ENCODE assay signal across 9 cellular contexts in the genomic region with DNA sequence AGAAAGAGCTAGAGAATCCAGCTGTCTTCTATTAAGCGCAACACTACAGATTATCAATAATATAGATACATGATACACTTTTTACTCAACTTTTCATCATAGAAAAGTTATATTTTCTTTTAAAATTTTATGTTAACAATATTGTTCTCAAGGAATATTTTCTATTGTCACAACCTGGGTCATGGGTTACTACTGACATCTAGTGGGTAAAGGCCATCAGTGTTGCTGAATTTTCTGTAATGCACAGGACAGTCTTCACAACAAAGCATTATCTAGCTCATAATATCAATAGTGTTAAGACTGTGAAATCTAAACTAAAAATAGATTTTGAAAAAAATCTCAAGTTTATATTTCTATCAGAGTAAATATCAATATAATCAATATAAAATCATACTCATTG.
DNase-seq lines count a peak whose midpoint lies in the region; ATAC-seq and TF ChIP-seq lines count a peak whose summit lies in the region.
"Had no signal": no experiment of that assay in that cellular context is flagged by ENCODE, and none has a peak within 500 bp of the region (broad histone marks: within the 10 kb centered on the region; RNA-seq: fewer than 3 reads in every experiment).

No MANE protein-coding gene starts in this region.

- no peak overlapping the region for H3K27ac ChIP-seq in MM.1S (ENCODE audit: low read length)

- ATAC-seq in HG02885 (IDR thresholded peaks at IDR 0.05; ENCODE audit: poor library complexity, unreplicated experiment) (no peak), GM19452 (IDR thresholded peaks at IDR 0.05; ENCODE audit: unreplicated experiment) (no peak)
- ATAC-seq: activated CD8-positive, alpha-beta memory T cell treated with anti-CD3 and anti-CD28 coated beads, Interleukin-2, amount 10 ng/mL, durations not matched to agents 7 days and 5 days had no signal

- TF ChIP-seq CTCF in MM.1S (IDR thresholded peaks at IDR 0.05; ENCODE audit: low read length) (peak; percentile 38; the same call in 1 of the 2 replicates), choroid plexus epithelial cell (conservative IDR thresholded peaks at IDR 0.05; ENCODE audit: low read depth, low read length) (peak; percentile 47)

- H2AFZ ChIP-seq in MM.1S (ENCODE audit: low read length), result no peak overlapping the region

- H3K9me2 ChIP-seq in MM.1S (replicated peaks; ENCODE audit: insufficient read depth, low read length), result no peaks in the 10 kb centered on the region

- H3K4me3 ChIP-seq in MM.1S (ENCODE audit: low read length) (no peak overlapping the region), choroid plexus epithelial cell (ENCODE audit: low read depth, low read length) (no peak overlapping the region)

- no peaks in the 10 kb centered on the region for H3F3A ChIP-seq in MM.1S (ENCODE audit: insufficient read depth, low read length)

- no peaks in the 10 kb centered on the region for H3K4me1 ChIP-seq in MM.1S (ENCODE audit: low read length)

- H3K36me3 ChIP-seq in MM.1S (replicated peaks; ENCODE audit: insufficient read depth, low read length), result no peaks in the 10 kb centered on the region

- no peaks in the 10 kb centered on the region for H3K9me3 ChIP-seq in MM.1S (replicated peaks; ENCODE audit: insufficient read depth, low read length)

- no peak overlapping the region for H3K4me2 ChIP-seq in MM.1S (ENCODE audit: low read depth, low read length)

- H3K27me3 ChIP-seq in MM.1S (replicated peaks; ENCODE audit: insufficient read depth, low read length), result no peaks in the 10 kb centered on the region

- no peaks in the 10 kb centered on the region for H3K79me2 ChIP-seq in MM.1S (ENCODE audit: low read length)

- DNase-seq in NCI-H748 (lab: John Stamatoyannopoulos, UW; ENCODE audit: unreplicated experiment) (peak; percentile 7), NCI-H748 treated with DMSO at 0.1 percent for 48 hours (lab: John Stamatoyannopoulos, UW) (no peak), MM.1S (peak; percentile 12), choroid plexus epithelial cell (ENCODE audit: low read depth) (peak; percentile 28), pons (ENCODE audit: low spot score) (peak; percentile 43), C1 segment of cervical spinal cord (lab: John Stamatoyannopoulos, UW) (no peak)
- DNase-seq: activated CD8-positive, alpha-beta memory T cell treated with anti-CD3 and anti-CD28 coated beads, Interleukin-2, amount 10 ng/mL, durations not matched to agents 7 days and 5 days had no signal

- no peak overlapping the region for H3K9ac ChIP-seq in MM.1S (ENCODE audit: low read length)

- no peaks in the 10 kb centered on the region for H4K20me1 ChIP-seq in MM.1S (ENCODE audit: insufficient read depth, low read length)

Comparison
In these comparisons a context has a peak if more than half of its experiments do, and no peak if none do; other contexts are left out.
1. DNase-seq: peak in NCI-H748 (single experiment), MM.1S (single experiment), choroid plexus epithelial cell (single experiment) and pons (single experiment); none in NCI-H748 treated with DMSO at 0.1 percent for 48 hours (single experiment) and C1 segment of cervical spinal cord (0 of 14).